In the genomic region with DNA sequence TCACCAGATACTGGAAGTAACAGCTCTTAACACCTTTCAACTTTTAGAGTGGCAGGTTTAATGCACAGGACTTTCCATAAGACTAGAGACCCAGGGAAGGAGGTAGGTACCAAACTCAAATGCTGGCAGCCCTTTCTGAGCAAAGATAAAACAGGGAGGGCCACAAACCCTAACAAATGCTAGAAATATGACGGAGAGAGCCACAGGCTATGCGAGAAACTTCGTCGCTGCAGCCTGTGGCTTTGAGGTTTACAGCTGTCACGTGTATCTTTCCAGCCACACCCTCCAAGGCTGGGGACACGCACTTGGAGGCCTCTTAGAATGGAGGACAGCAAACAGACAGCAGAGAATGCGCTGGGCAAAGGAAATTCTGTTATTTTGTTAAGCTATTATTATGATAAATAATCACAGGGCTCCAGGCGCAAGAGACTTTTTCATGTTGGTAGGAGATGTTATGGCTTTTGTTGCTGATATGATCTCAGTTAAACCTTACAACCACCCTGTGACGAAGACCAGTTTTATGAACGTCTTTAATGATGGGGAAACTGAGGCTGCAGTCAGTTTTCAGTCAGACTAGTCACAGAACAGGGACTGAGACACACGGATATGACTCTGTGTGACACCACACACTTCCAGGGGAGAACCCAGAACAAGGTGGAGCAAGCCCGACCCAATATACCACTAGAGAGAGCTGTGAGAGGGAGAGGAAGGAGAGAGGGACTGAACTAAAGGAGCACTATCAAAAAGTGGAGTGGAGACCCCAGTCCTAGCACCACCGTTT, we compare ENCODE assay signal across 8 cellular contexts. TPM values are rescaled to one million over a fixed set of nuclear protein-coding genes. Genes with fewer than 3 reads are reported as not detected.
A peak's percentile ranks its signal among the peaks of the same experiment; 100 is the strongest.
DNase-seq lines count a peak whose midpoint lies in the region; ATAC-seq and TF ChIP-seq lines count a peak whose summit lies in the region.

No MANE protein-coding gene starts in this region.

- DNase-seq in RWPE2 (ENCODE audit: low spot score) (no peak), left colon (peak; percentile 74 to 76), NCI-H2081 treated with DMSO at 0.1 percent for 48 hours (lab: John Stamatoyannopoulos, UW) (no peak), NCI-H2029 (lab: John Stamatoyannopoulos, UW) (no peak)
- peak; percentile 57 for DNase-seq in activated naive CD8-positive, alpha-beta T cell treated with anti-CD3 and anti-CD28 coated beads for 36 hours
- DNase-seq in stimulated activated CD8-positive, alpha-beta memory T cell treated with anti-CD3 and anti-CD28 coated beads, Interleukin-7, amount 100 ng/mL, for 1 hour (ENCODE audit: low read depth in 2 of 2) = peak; percentile 17 to 30

- intact Hi-C loops in left colon (cut with DNase I, micrococcal nuclease) = loop anchor here in 1 of 2 donors (5.0 kb wide), 2 partner anchors 68 to 153 kb away; partner anchors contain the start of gene EFHC1

- H3K27ac Mint-ChIP-seq in activated naive CD8-positive, alpha-beta T cell treated with anti-CD3 and anti-CD28 coated beads for 36 hours = peak overlapping the region; percentile 43

- peak overlapping the region; percentile 77 for H3K27ac ChIP-seq in RWPE2 (ENCODE audit: poor library complexity, severe bottlenecking)

- no peaks in the 10 kb centered on the region for H3K9me3 Mint-ChIP-seq in activated naive CD8-positive, alpha-beta T cell treated with anti-CD3 and anti-CD28 coated beads for 36 hours

- H3K27me3 ChIP-seq in RWPE2 (ENCODE audit: insufficient read depth, poor library complexity, severe bottlenecking) = no peaks in the 10 kb centered on the region

- TF ChIP-seq CTCF in RWPE2 (IDR thresholded peaks at IDR 0.05; ENCODE audit: poor library complexity, severe bottlenecking) = no peak

- peak overlapping the region; percentile 51 for H3K4me3 Mint-ChIP-seq in activated naive CD8-positive, alpha-beta T cell treated with anti-CD3 and anti-CD28 coated beads for 36 hours

- no peaks in the 10 kb centered on the region for H3K9me3 ChIP-seq in RWPE2 (ENCODE audit: severe bottlenecking)

- H3K4me1 Mint-ChIP-seq in activated naive CD8-positive, alpha-beta T cell treated with anti-CD3 and anti-CD28 coated beads for 36 hours = peaks cover 50% of the 10 kb centered on the region

- H3K4me3 ChIP-seq in RWPE2 (ENCODE audit: severe bottlenecking) = peak overlapping the region; percentile 73

- H3K36me3 ChIP-seq in RWPE2 (ENCODE audit: low read depth) = peaks cover 8% of the 10 kb centered on the region

- no peaks in the 10 kb centered on the region for H3K36me3 Mint-ChIP-seq in activated naive CD8-positive, alpha-beta T cell treated with anti-CD3 and anti-CD28 coated beads for 36 hours

- no peaks in the 10 kb centered on the region for H3K27me3 Mint-ChIP-seq in activated naive CD8-positive, alpha-beta T cell treated with anti-CD3 and anti-CD28 coated beads for 36 hours

- H3K4me1 ChIP-seq in RWPE2 (ENCODE audit: insufficient read depth, poor library complexity, severe bottlenecking) = peaks cover 26% of the 10 kb centered on the region

- ATAC-seq in GM18861 (IDR thresholded peaks at IDR 0.05; ENCODE audit: unreplicated experiment) (peak; percentile 38), HG02970 (IDR thresholded peaks at IDR 0.05; ENCODE audit: low FRiP score, unreplicated experiment) (peak; percentile 31), RWPE2 (ENCODE audit: low read depth) (no peak), left colon (peak; percentile 51)

RNA-seq across cellular contexts. Expression of gene TRAM2, which starts 2.0 kb away (rescaled TPM):
- total RNA-seq in activated naive CD8-positive, alpha-beta T cell treated with anti-CD3 and anti-CD28 coated beads for 36 hours = 1 to 10 TPM; 1.6 to 2.0 TPM
- 10 to 100 TPM; 15.3 to 23.7 TPM for total RNA-seq in left colon

Comparison
In these comparisons a context has a peak if more than half of its experiments do, and no peak if none do; other contexts are left out.
1. DNase-seq: peak in activated naive CD8-positive, alpha-beta T cell treated with anti-CD3 and anti-CD28 coated beads for 36 hours (single experiment), left colon (2 of 2) and stimulated activated CD8-positive, alpha-beta memory T cell treated with anti-CD3 and anti-CD28 coated beads, Interleukin-7, amount 100 ng/mL, for 1 hour (2 of 2); none in RWPE2 (single experiment), NCI-H2081 treated with DMSO at 0.1 percent for 48 hours (single experiment) and NCI-H2029 (single experiment).
2. RNA of gene TRAM2, which starts 2.0 kb away (total RNA-seq): 15.3 to 23.7 TPM in left colon; 1.6 to 2.0 TPM in activated naive CD8-positive, alpha-beta T cell treated with anti-CD3 and anti-CD28 coated beads for 36 hours; every median in the first group is over 4 times any median in the second.